Comparison of ENCODE assay signal across 16 cellular contexts in the genomic region with DNA sequence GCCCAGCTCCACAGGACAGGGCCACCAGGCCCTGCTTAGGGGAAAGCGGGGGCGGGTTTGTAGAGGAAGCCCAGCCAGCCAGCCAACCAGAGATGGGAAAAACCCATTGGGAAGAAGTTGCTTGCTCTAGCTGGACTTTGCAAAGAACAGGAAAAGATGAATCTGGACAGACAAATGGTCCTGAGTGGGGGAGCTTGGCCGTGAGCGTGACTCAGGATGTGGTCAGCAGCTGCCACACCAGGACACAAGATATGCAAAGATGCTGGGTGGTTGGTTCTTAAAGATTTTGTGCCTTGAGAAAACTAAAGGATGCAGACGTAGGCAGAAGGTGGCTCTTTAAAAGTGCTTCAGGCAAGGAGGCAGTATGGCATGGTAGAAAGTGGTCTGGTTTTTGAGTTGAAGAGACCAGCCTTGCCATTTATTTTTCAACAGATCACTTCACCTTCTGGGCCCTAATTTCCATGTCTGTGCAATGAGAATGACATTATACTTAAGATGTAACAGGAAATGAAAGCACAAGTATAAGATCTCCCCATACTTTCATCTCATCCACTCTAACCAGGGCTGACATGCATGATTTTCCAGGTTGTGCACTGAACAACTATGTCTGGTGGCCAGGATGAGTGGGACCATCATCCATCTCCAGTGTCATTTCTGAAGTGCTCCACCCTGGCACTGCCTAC. TPM values are rescaled to one million over a fixed set of nuclear protein-coding genes. Genes with fewer than 3 reads are reported as not detected.
DNase-seq lines count a peak whose midpoint lies in the region; ATAC-seq and TF ChIP-seq lines count a peak whose summit lies in the region.
"Had no signal": no experiment of that assay in that cellular context is flagged by ENCODE, and none has a peak within 500 bp of the region (broad histone marks: within the 10 kb centered on the region; RNA-seq: fewer than 3 reads in every experiment).

No MANE protein-coding gene starts in this region.

- H3K9me3 Mint-ChIP-seq in activated B cell treated with CpG ODN at 0.5 μM for 24 hours (no peaks in the 10 kb centered on the region), WTC11 (no peaks in the 10 kb centered on the region)
- H3K9me3 Mint-ChIP-seq in activated naive CD8-positive, alpha-beta T cell treated with anti-CD3 and anti-CD28 coated beads for 36 hours, result no peaks in the 10 kb centered on the region

- H3K27me3 Mint-ChIP-seq in activated B cell treated with CpG ODN at 0.5 μM for 24 hours (no peaks in the 10 kb centered on the region), WTC11 (ENCODE audit: low read depth) (no peaks in the 10 kb centered on the region)
- peaks cover 46% of the 10 kb centered on the region for H3K27me3 Mint-ChIP-seq in activated naive CD8-positive, alpha-beta T cell treated with anti-CD3 and anti-CD28 coated beads for 36 hours

- in situ Hi-C loops in KBM-7 (cut with MboI; ENCODE audit: low pct_unique_long_range_greater_than_20kb, low sequenced_read_pairs), result no loop called here

- H3K27ac Mint-ChIP-seq in activated B cell treated with CpG ODN at 0.5 μM for 24 hours, result peak overlapping the region; percentile 6
- no peak overlapping the region for H3K27ac Mint-ChIP-seq in WTC11
- no peak overlapping the region for H3K27ac Mint-ChIP-seq in activated naive CD8-positive, alpha-beta T cell treated with anti-CD3 and anti-CD28 coated beads for 36 hours
- H3K27ac Mint-ChIP-seq: activated CD4-positive, alpha-beta T cell treated with anti-CD3 and anti-CD28 coated beads for 36 hours had no signal

- DNase-seq in AG08395 (ENCODE audit: low spot score), result peak; percentile 64
- peak; percentile 74 for DNase-seq in HCEC 1CT
- no peak for DNase-seq in activated B cell treated with CpG ODN at 0.5 μM for 24 hours
- DNase-seq in germinal center (ENCODE audit: low spot score), result peak; percentile 33
- DNase-seq in WTC11 (ENCODE audit: low spot score), result no peak
- DNase-seq in KBM-7, result no peak
- DNase-seq in activated naive CD8-positive, alpha-beta T cell treated with anti-CD3 and anti-CD28 coated beads for 36 hours, result no peak
- DNase-seq: ACHN; activated CD4-positive, alpha-beta T cell treated with anti-CD3 and anti-CD28 coated beads for 36 hours; anterior cingulate cortex; effector CD4-positive, alpha-beta T cell; kidney; NCI-H2171; stimulated activated CD8-positive, alpha-beta memory T cell treated with anti-CD3 and anti-CD28 coated beads, Interleukin-4, amount 100 ng/mL, for 48 hours had no signal

- ATAC-seq in activated B cell treated with CpG ODN at 0.5 μM for 24 hours (ENCODE audit: low read depth) (peak; percentile 33), WTC11 (no peak), GM19455 (IDR thresholded peaks at IDR 0.05; ENCODE audit: unreplicated experiment) (no peak)
- ATAC-seq: activated CD4-positive, alpha-beta T cell treated with anti-CD3 and anti-CD28 coated beads for 36 hours had no signal

- intact Hi-C loops in activated B cell treated with CpG ODN at 0.5 μM for 24 hours (cut with micrococcal nuclease), result loop anchor here (1.0 kb wide), 1 partner anchor 28 kb away; a partner anchor contains a TSS

- TF ChIP-seq CTCF in activated B cell treated with CpG ODN at 0.5 μM for 24 hours (IDR thresholded peaks at IDR 0.05) (no peak), WTC11 (IDR thresholded peaks at IDR 0.05) (no peak)

- H3K4me3 Mint-ChIP-seq in activated B cell treated with CpG ODN at 0.5 μM for 24 hours (no peak overlapping the region), WTC11 (no peak overlapping the region)
- H3K4me3 Mint-ChIP-seq in activated naive CD8-positive, alpha-beta T cell treated with anti-CD3 and anti-CD28 coated beads for 36 hours, result no peak overlapping the region
- H3K4me3 Mint-ChIP-seq: activated CD4-positive, alpha-beta T cell treated with anti-CD3 and anti-CD28 coated beads for 36 hours had no signal

- CTCF ChIA-PET in activated B cell treated with CpG ODN at 0.5 μM for 24 hours (lab: Charles Lee), result no interaction called here
- CTCF ChIA-PET in WTC11 (lab: Charles Lee), result interaction anchor here (1.0 kb wide), 1 partner anchor 25 kb away, joined by 3 read pairs; no protein-coding TSS in a partner anchor

- POLR2A ChIA-PET in activated B cell treated with CpG ODN at 0.5 μM for 24 hours (lab: Charles Lee) (interaction anchor here (0.7 kb wide), 1 partner anchor 15 kb away, joined by 7 read pairs; no protein-coding TSS in a partner anchor), WTC11 (lab: Charles Lee) (no interaction called here)

- H3K36me3 Mint-ChIP-seq in activated B cell treated with CpG ODN at 0.5 μM for 24 hours (ENCODE audit: low read depth), result no peaks in the 10 kb centered on the region
- no peaks in the 10 kb centered on the region for H3K36me3 Mint-ChIP-seq in WTC11
- H3K36me3 Mint-ChIP-seq in activated naive CD8-positive, alpha-beta T cell treated with anti-CD3 and anti-CD28 coated beads for 36 hours, result no peaks in the 10 kb centered on the region

- H3K4me1 Mint-ChIP-seq in activated B cell treated with CpG ODN at 0.5 μM for 24 hours (peaks cover 30% of the 10 kb centered on the region), WTC11 (peaks cover 5% of the 10 kb centered on the region)
- peaks cover 14% of the 10 kb centered on the region for H3K4me1 Mint-ChIP-seq in activated naive CD8-positive, alpha-beta T cell treated with anti-CD3 and anti-CD28 coated beads for 36 hours

TF ChIP-seq in WTC11, 78 proteins besides CTCF, POLR2A, EP300 and RAD21:
- TF ChIP-seq, protein P1, sequence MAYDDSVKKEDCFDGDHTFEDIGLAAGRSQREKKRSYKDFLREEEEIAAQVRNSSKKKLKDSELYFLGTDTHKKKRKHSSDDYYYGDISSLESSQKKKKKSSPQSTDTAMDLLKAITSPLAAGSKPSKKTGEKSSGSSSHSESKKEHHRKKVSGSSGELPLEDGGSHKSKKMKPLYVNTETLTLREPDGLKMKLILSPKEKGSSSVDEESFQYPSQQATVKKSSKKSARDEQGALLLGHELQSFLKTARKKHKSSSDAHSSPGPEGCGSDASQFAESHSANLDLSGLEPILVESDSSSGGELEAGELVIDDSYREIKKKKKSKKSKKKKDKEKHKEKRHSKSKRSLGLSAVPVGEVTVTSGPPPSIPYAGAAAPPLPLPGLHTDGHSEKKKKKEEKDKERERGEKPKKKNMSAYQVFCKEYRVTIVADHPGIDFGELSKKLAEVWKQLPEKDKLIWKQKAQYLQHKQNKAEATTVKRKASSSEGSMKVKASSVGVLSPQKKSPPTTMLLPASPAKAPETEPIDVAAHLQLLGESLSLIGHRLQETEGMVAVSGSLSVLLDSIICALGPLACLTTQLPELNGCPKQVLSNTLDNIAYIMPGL (CRISPR knock-in tag; IDR thresholded peaks at IDR 0.05), result no peak
- TF ChIP-seq, protein P2, sequence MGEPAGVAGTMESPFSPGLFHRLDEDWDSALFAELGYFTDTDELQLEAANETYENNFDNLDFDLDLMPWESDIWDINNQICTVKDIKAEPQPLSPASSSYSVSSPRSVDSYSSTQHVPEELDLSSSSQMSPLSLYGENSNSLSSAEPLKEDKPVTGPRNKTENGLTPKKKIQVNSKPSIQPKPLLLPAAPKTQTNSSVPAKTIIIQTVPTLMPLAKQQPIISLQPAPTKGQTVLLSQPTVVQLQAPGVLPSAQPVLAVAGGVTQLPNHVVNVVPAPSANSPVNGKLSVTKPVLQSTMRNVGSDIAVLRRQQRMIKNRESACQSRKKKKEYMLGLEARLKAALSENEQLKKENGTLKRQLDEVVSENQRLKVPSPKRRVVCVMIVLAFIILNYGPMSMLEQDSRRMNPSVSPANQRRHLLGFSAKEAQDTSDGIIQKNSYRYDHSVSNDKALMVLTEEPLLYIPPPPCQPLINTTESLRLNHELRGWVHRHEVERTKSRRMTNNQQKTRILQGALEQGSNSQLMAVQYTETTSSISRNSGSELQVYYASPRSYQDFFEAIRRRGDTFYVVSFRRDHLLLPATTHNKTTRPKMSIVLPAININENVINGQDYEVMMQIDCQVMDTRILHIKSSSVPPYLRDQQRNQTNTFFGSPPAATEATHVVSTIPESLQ (CRISPR knock-in tag; IDR thresholded peaks at IDR 0.05), result no peak
- TF ChIP-seq FOXJ3 (CRISPR knock-in tag; IDR thresholded peaks at IDR 0.05; ENCODE audit: borderline replicate concordance) (no peak), CBFB (CRISPR knock-in tag; IDR thresholded peaks at IDR 0.05; ENCODE audit: low read depth) (no peak), GABPB1 (CRISPR knock-in tag; IDR thresholded peaks at IDR 0.05) (no peak)

RNA-seq across cellular contexts. Expression of a gene that starts 27.8 kb away (rescaled TPM):
- 18.2 and 22.3 TPM in 2 replicates for total RNA-seq in activated B cell treated with CpG ODN at 0.5 μM for 24 hours
- 20.7 to 23.1 TPM (median 21.3 TPM) in 3 replicates for total RNA-seq in WTC11 (2021)
- 10 to 100 TPM; 18.6 to 24.2 TPM for total RNA-seq in activated naive CD8-positive, alpha-beta T cell treated with anti-CD3 and anti-CD28 coated beads for 36 hours

RNA-seq across cellular contexts. Expression of a gene that starts 43.3 kb away (rescaled TPM):
- not detected in 2 replicates for total RNA-seq in activated B cell treated with CpG ODN at 0.5 μM for 24 hours
- 5.4 to 6.7 TPM (median 6.2 TPM) in 3 replicates for total RNA-seq in WTC11 (2021)
- not detected for total RNA-seq in activated naive CD8-positive, alpha-beta T cell treated with anti-CD3 and anti-CD28 coated beads for 36 hours
- total RNA-seq: activated CD4-positive, alpha-beta T cell treated with anti-CD3 and anti-CD28 coated beads for 36 hours; MCF 10A had no signal

Comparison
In these comparisons a context has a peak if more than half of its experiments do, and no peak if none do; other contexts are left out.
1. DNase-seq: peak in AG08395 (single experiment), HCEC 1CT (single experiment) and germinal center (single experiment); none in activated B cell treated with CpG ODN at 0.5 μM for 24 hours (single experiment), WTC11 (single experiment), KBM-7 (single experiment) and activated naive CD8-positive, alpha-beta T cell treated with anti-CD3 and anti-CD28 coated beads for 36 hours (single experiment).